Comparison of ENCODE assay signal across 7 cellular contexts in genomic region chr19:20999731-21000352, GRCh38. TPM values are rescaled to one million over a fixed set of nuclear protein-coding genes. Genes with fewer than 3 reads are reported as not detected.
DNase-seq lines count a peak whose midpoint lies in the region; ATAC-seq and TF ChIP-seq lines count a peak whose summit lies in the region.

No MANE protein-coding gene starts in this region.

- ATAC-seq in GM18858 (IDR thresholded peaks at IDR 0.05; ENCODE audit: unreplicated experiment) = peak; percentile 99
- ATAC-seq in HG03095 (IDR thresholded peaks at IDR 0.05; ENCODE audit: unreplicated experiment) = peak; percentile 95
- peak; percentile 100 for ATAC-seq in mucosa of descending colon

- no peaks in the 10 kb centered on the region for H3K36me3 ChIP-seq in mucosa of descending colon (ENCODE audit: low read depth)

- DNase-seq in NCI-H69 (lab: John Stamatoyannopoulos, UW) (peak; percentile 60), activated T-cell treated with anti-CD3 and anti-CD28 coated beads for 1 hour (ENCODE audit: low read depth) (peak; percentile 74), epithelial cell of proximal tubule (ENCODE audit: low read depth) (peak; percentile 43), mucosa of descending colon (peak; percentile 70 to 86 (median 82))
- peak; percentile 44 to 72 for DNase-seq in stimulated activated CD8-positive, alpha-beta memory T cell treated with anti-CD3 and anti-CD28 coated beads, Interleukin-2, amount 100 ng/mL, for 1 hour (ENCODE audit: low read depth in 2 of 2)

- H3K4me1 ChIP-seq in mucosa of descending colon (ENCODE audit: low read depth) = peaks cover 3% of the 10 kb centered on the region

- H3K4me3 ChIP-seq in epithelial cell of proximal tubule (ENCODE audit: low read depth, low read length) = peak overlapping the region; percentile 65
- no peak overlapping the region for H3K4me3 ChIP-seq in mucosa of descending colon

- H3K9me3 ChIP-seq in mucosa of descending colon = no peaks in the 10 kb centered on the region

- TF ChIP-seq CTCF in epithelial cell of proximal tubule (conservative IDR thresholded peaks at IDR 0.05; ENCODE audit: low read depth, low read length) (no peak), mucosa of descending colon (IDR thresholded peaks at IDR 0.05) (no peak)

- intact Hi-C loops in mucosa of descending colon (cut with DNase I, micrococcal nuclease) = no loop called here

RNA-seq across cellular contexts. Expression of gene ZNF430, which starts 20.6 kb away (rescaled TPM):
- total RNA-seq in epithelial cell of proximal tubule (5.1 and 8.0 TPM in 2 replicates), mucosa of descending colon (10 to 100 TPM in 2 of 3 donors, 1 to 10 TPM in 1; 9.7 to 13.1 (median 12.5) TPM)
